In genomic region chr3:49022751-49023171, GRCh38 we compare ENCODE assay signal across 8 cellular contexts. TPM values are rescaled to one million over a fixed set of nuclear protein-coding genes. Genes with fewer than 3 reads are reported as not detected.
DNase-seq lines count a peak whose midpoint lies in the region; ATAC-seq and TF ChIP-seq lines count a peak whose summit lies in the region.

No MANE protein-coding gene starts in this region.

- H3K27me3 ChIP-seq in mammary epithelial cell (ENCODE audit: insufficient read depth, low read length) (no peaks in the 10 kb centered on the region), muscle layer of colon (ENCODE audit: control insufficient read depth in 1 of 2, insufficient read depth in 2 of 2, low read length in 2 of 2) (no peaks in the 10 kb centered on the region)

- dilution Hi-C loops in mammary epithelial cell (cut with HindIII; ENCODE audit: low sequenced_read_pairs) = no loop called here

- BruUV-seq in mammary epithelial cell (replicated peaks; lab: Mats Ljungman, UMichigan) = no TSS peak

- peak; percentile 11 for DNase-seq in COLO668 (lab: John Stamatoyannopoulos, UW; ENCODE audit: unreplicated experiment)
- DNase-seq in M059J (ENCODE audit: low read depth) = peak; percentile 25
- peak; percentile 25 for DNase-seq in mammary epithelial cell
- no peak for DNase-seq in GM19238 (ENCODE audit: insufficient read length, low spot score)
- DNase-seq in C1 segment of cervical spinal cord (lab: John Stamatoyannopoulos, UW) = no peak
- no peak for DNase-seq in KG1 (lab: John Stamatoyannopoulos, UW)

- CTCF ChIA-PET in mammary epithelial cell (lab: Charles Lee; ENCODE audit: low non-redundant PET) = interaction anchor here (1.4 kb wide), 1 partner anchor 35 kb away, joined by 4 read pairs; no protein-coding TSS in a partner anchor

- in situ Hi-C loops in mammary epithelial cell (cut with MboI; ENCODE audit: low sequenced_read_pairs in 2 of 2) = no loop called here

- no peak for ATAC-seq in GM21619 (IDR thresholded peaks at IDR 0.05; ENCODE audit: unreplicated experiment)

- H3K79me2 ChIP-seq in mammary epithelial cell (ENCODE audit: insufficient read depth, low read length) = peaks cover 76% of the 10 kb centered on the region

- 2% methylated on average over 8 of the region's 11 CpGs for WGBS in mammary epithelial cell (ENCODE audit: low coverage, missing lambda C conversion rate)

- peak overlapping the region; percentile 95 for H3K4me2 ChIP-seq in mammary epithelial cell (ENCODE audit: insufficient read depth, low read depth, low read length)

- TF ChIP-seq CTCF in mammary epithelial cell (conservative IDR thresholded peaks at IDR 0.05 in 1 of 2, IDR thresholded peaks at IDR 0.05 in 1 of 2; ENCODE audit: extremely low read depth in 1 of 2, insufficient read depth in 1 of 2, low read depth in 1 of 2, low read length in 2 of 2) = no peak

- H3K9ac ChIP-seq in mammary epithelial cell (ENCODE audit: insufficient read depth, low read length) = peak overlapping the region; percentile 81
- H3K9ac ChIP-seq in muscle layer of colon (ENCODE audit: low read length) = peak overlapping the region; percentile 96

- intact Hi-C loops in mammary epithelial cell (cut with micrococcal nuclease) = loop anchor here (5.0 kb wide), 1 partner anchor 135 kb away; no protein-coding TSS in a partner anchor

- no peaks in the 10 kb centered on the region for H4K20me1 ChIP-seq in mammary epithelial cell (ENCODE audit: insufficient read depth, low read length)

- H3K27ac ChIP-seq in mammary epithelial cell (ENCODE audit: insufficient read depth, low read depth, low read length) (peak overlapping the region; percentile 89), muscle layer of colon (ENCODE audit: low read depth, low read length) (peak overlapping the region; percentile 99)

- H3K4me1 ChIP-seq in mammary epithelial cell (ENCODE audit: insufficient read depth, low read length) (peaks cover 32% of the 10 kb centered on the region), muscle layer of colon (ENCODE audit: insufficient read depth, low read length) (peaks cover 23% of the 10 kb centered on the region)

- H3K9me3 ChIP-seq in mammary epithelial cell (replicated peaks; ENCODE audit: insufficient read depth, low read length) (no peaks in the 10 kb centered on the region), muscle layer of colon (ENCODE audit: low read length) (no peaks in the 10 kb centered on the region)

- H2AFZ ChIP-seq in mammary epithelial cell (ENCODE audit: low read depth, low read length) = peak overlapping the region; percentile 78

- peak overlapping the region; percentile 65 to 89 (median 86) for H3K4me3 ChIP-seq in mammary epithelial cell (replicated peaks in 1 of 3; ENCODE audit: insufficient read depth in 1 of 3, low read depth in 2 of 3, low read length in 3 of 3)
- H3K4me3 ChIP-seq in muscle layer of colon (ENCODE audit: low read depth in 1 of 2, low read length in 2 of 2) = peak overlapping the region; percentile 82 to 90

- peaks cover 25% of the 10 kb centered on the region for H3K36me3 ChIP-seq in mammary epithelial cell (ENCODE audit: insufficient read depth, low read length)
- peaks cover 46% of the 10 kb centered on the region for H3K36me3 ChIP-seq in muscle layer of colon (ENCODE audit: insufficient read depth, low read length)

RNA-seq across cellular contexts. Expression of gene NDUFAF3, which starts 0.8 kb away (rescaled TPM):
- 174 and 181 TPM in 2 replicates for total RNA-seq in M059J (2014; rRNA removed; shearing (Covaris generic))
- total RNA-seq in mammary epithelial cell = 10 to 100 TPM; 27.0 to 83.6 TPM
- 73.1 TPM for polyA plus RNA-seq in mammary epithelial cell
- 41.2 TPM for polyA minus RNA-seq in mammary epithelial cell

RNA-seq across cellular contexts. Expression of gene DALRD3, which starts 4.4 kb away (rescaled TPM):
- 23.2 and 23.6 TPM in 2 replicates for total RNA-seq in M059J (2014; rRNA removed; shearing (Covaris generic))
- total RNA-seq in mammary epithelial cell = 10 to 100 TPM; 20.3 to 27.8 TPM
- 48.8 TPM for polyA plus RNA-seq in mammary epithelial cell
- 170 TPM for polyA minus RNA-seq in mammary epithelial cell

RNA-seq across cellular contexts. Expression of gene IMPDH2, which starts 6.4 kb away (rescaled TPM):
- 112 and 119 TPM in 2 replicates for total RNA-seq in M059J (2014; rRNA removed; shearing (Covaris generic))
- total RNA-seq in mammary epithelial cell = 100 to 1,000 TPM; 204 to 205 TPM
- polyA plus RNA-seq in mammary epithelial cell = 235 TPM
- polyA minus RNA-seq in mammary epithelial cell = 360 TPM

RNA-seq across cellular contexts. Expression of gene WDR6, which starts 15.6 kb away (rescaled TPM):
- total RNA-seq in M059J (2014; rRNA removed; shearing (Covaris generic)) = 27.0 and 39.0 TPM in 2 replicates
- 100 to 1,000 TPM in 1 of 2 donors, 10 to 100 TPM in 1; 91.2 to 108 TPM for total RNA-seq in mammary epithelial cell
- polyA plus RNA-seq in mammary epithelial cell = 93.9 TPM
- polyA minus RNA-seq in mammary epithelial cell = 208 TPM

RNA-seq across cellular contexts. Expression of gene P4HTM, which starts 32.7 kb away (rescaled TPM):
- 13.3 and 25.7 TPM in 2 replicates for total RNA-seq in M059J (2014; rRNA removed; shearing (Covaris generic))
- total RNA-seq in mammary epithelial cell = 10 to 100 TPM in 1 of 2 donors, 1 to 10 TPM in 1; 8.1 to 10.2 TPM
- 4.7 TPM for polyA plus RNA-seq in mammary epithelial cell
- polyA minus RNA-seq in mammary epithelial cell = 2.9 TPM

Comparison
In these comparisons a context has a peak if more than half of its experiments do, and no peak if none do; other contexts are left out.
1. DNase-seq: peak in COLO668 (single experiment), M059J (single experiment) and mammary epithelial cell (single experiment); none in GM19238 (single experiment), C1 segment of cervical spinal cord (0 of 14) and KG1 (single experiment).